Comparison of ENCODE assay signal across 19 cellular contexts in the genomic region with DNA sequence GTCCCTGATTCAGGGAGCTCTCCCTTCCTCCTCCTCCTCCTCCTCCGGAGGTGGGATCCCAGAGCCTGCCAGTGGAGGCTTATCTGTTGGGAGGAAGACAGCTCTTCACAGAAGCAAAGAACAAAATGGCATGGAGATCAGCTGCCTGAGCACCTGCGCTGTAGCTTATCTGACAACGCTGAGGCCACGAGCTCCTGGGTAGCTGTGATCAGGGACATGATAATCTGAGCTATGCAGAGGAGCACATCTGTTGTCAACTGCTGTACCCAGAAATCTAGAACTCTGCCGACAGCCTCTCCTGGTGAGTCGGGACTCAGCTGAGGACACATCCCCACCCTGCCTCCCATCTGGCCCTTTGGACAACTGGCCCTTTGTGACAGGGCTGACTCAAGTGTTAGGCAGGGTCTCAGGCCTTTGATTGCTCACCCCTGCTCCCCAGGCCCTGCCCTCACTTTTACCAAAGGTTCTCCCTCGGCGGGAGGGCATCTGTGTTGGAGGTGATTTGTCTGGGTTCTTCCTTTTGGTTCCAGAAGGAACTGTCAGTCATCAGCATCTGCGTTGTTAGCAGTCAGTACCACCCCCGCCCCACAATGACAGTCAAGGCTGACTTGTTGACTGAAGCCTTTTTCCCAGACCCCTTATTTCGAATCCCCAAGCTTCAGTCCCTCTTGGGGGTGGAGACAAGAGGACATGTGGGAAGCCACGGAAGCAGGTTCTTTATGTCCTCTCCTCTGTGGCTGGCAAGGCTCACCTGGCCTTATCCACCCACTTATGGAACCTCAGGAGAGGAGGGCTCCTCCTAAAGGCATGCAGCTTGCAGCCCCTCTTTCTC. TPM values are rescaled to one million over a fixed set of nuclear protein-coding genes. Genes with fewer than 3 reads are reported as not detected.
DNase-seq lines count a peak whose midpoint lies in the region; ATAC-seq and TF ChIP-seq lines count a peak whose summit lies in the region.
"Had no signal": no experiment of that assay in that cellular context is flagged by ENCODE, and none has a peak within 500 bp of the region (broad histone marks: within the 10 kb centered on the region; RNA-seq: fewer than 3 reads in every experiment).

No MANE protein-coding gene starts in this region.

- H3K4me3 ChIP-seq in dorsolateral prefrontal cortex = peak overlapping the region in 3 of 59 donors; percentile 4 to 12 (median 6)
- H3K4me3 ChIP-seq: left lung, upper lobe of left lung had no signal

- peak overlapping the region in 57 of 59 donors; percentile 1 to 89 (median 73) for H3K27ac ChIP-seq in dorsolateral prefrontal cortex
- H3K27ac ChIP-seq: left lung, upper lobe of left lung had no signal

- no peaks in the 10 kb centered on the region for H3K27me3 Mint-ChIP-seq in activated T-cell treated with anti-CD3 and anti-CD28 coated beads, Interleukin-2, amount 50 U/mL, for 24 hours
- no peaks in the 10 kb centered on the region for H3K27me3 Mint-ChIP-seq in activated naive CD4-positive, alpha-beta T cell treated with anti-CD3 and anti-CD28 coated beads for 36 hours (ENCODE audit: low read depth)
- H3K27me3 Mint-ChIP-seq: activated T-helper 17 cell treated with anti-CD3 and anti-CD28 coated beads, Interleukin-2, amount 50 U/mL, for 72 hours had no signal

- no peak for ATAC-seq in stimulated activated effector memory CD8-positive, alpha-beta T cell treated with anti-CD3 and anti-CD28 coated beads, Interleukin-12 subunit alpha, Interleukin-12 subunit beta, amount 100 ng/mL, for 72 hours
- ATAC-seq in HG03095 (IDR thresholded peaks at IDR 0.05; ENCODE audit: unreplicated experiment) = no peak
- ATAC-seq: activated T-helper 17 cell treated with anti-CD3 and anti-CD28 coated beads, Interleukin-2, amount 50 U/mL, for 72 hours; left lung had no signal

- peak overlapping the region; percentile 66 for H3K27ac Mint-ChIP-seq in activated T-cell treated with anti-CD3 and anti-CD28 coated beads, Interleukin-2, amount 50 U/mL, for 24 hours
- peak overlapping the region; percentile 58 for H3K27ac Mint-ChIP-seq in stimulated activated effector memory CD8-positive, alpha-beta T cell treated with anti-CD3 and anti-CD28 coated beads, Interleukin-12 subunit alpha, Interleukin-12 subunit beta, amount 100 ng/mL, for 72 hours
- no peak overlapping the region for H3K27ac Mint-ChIP-seq in activated naive CD4-positive, alpha-beta T cell treated with anti-CD3 and anti-CD28 coated beads for 36 hours
- H3K27ac Mint-ChIP-seq: activated T-helper 17 cell treated with anti-CD3 and anti-CD28 coated beads, Interleukin-2, amount 50 U/mL, for 72 hours had no signal

- intact Hi-C loops in dorsolateral prefrontal cortex (cut with DNase I) = loop anchor here (10.0 kb wide), 2 partner anchors 45 to 815 kb away; a partner anchor contains a TSS
- intact Hi-C loops in activated naive CD4-positive, alpha-beta T cell treated with anti-CD3 and anti-CD28 coated beads for 36 hours (cut with micrococcal nuclease) = no loop called here

- H3K36me3 Mint-ChIP-seq in activated T-cell treated with anti-CD3 and anti-CD28 coated beads, Interleukin-2, amount 50 U/mL, for 24 hours (ENCODE audit: low read depth) = peaks cover 10% of the 10 kb centered on the region
- H3K36me3 Mint-ChIP-seq in stimulated activated effector memory CD8-positive, alpha-beta T cell treated with anti-CD3 and anti-CD28 coated beads, Interleukin-12 subunit alpha, Interleukin-12 subunit beta, amount 100 ng/mL, for 72 hours = peaks cover 20% of the 10 kb centered on the region
- H3K36me3 Mint-ChIP-seq in activated naive CD4-positive, alpha-beta T cell treated with anti-CD3 and anti-CD28 coated beads for 36 hours (ENCODE audit: low read depth) = peaks cover 1% of the 10 kb centered on the region

- H3K9me3 Mint-ChIP-seq in activated T-cell treated with anti-CD3 and anti-CD28 coated beads, Interleukin-2, amount 50 U/mL, for 24 hours = no peaks in the 10 kb centered on the region
- H3K9me3 Mint-ChIP-seq in stimulated activated effector memory CD8-positive, alpha-beta T cell treated with anti-CD3 and anti-CD28 coated beads, Interleukin-12 subunit alpha, Interleukin-12 subunit beta, amount 100 ng/mL, for 72 hours = no peaks in the 10 kb centered on the region
- H3K9me3 Mint-ChIP-seq in activated naive CD4-positive, alpha-beta T cell treated with anti-CD3 and anti-CD28 coated beads for 36 hours = no peaks in the 10 kb centered on the region
- H3K9me3 Mint-ChIP-seq: activated T-helper 17 cell treated with anti-CD3 and anti-CD28 coated beads, Interleukin-2, amount 50 U/mL, for 72 hours; CD14-positive monocyte; T-helper 1 cell treated with Interleukin-12 subunit alpha and Interleukin-12 subunit beta and Interleukin-4 antibody, amounts not matched to agents 30 μg/mL and 1 μg/mL, for 36 hours had no signal

- peaks cover 36% of the 10 kb centered on the region for H3K4me1 Mint-ChIP-seq in activated T-cell treated with anti-CD3 and anti-CD28 coated beads, Interleukin-2, amount 50 U/mL, for 24 hours (ENCODE audit: low read depth)
- peaks cover 44% of the 10 kb centered on the region for H3K4me1 Mint-ChIP-seq in stimulated activated effector memory CD8-positive, alpha-beta T cell treated with anti-CD3 and anti-CD28 coated beads, Interleukin-12 subunit alpha, Interleukin-12 subunit beta, amount 100 ng/mL, for 72 hours
- H3K4me1 Mint-ChIP-seq in activated naive CD4-positive, alpha-beta T cell treated with anti-CD3 and anti-CD28 coated beads for 36 hours (ENCODE audit: low read depth) = peaks cover 21% of the 10 kb centered on the region

- no peak for DNase-seq in activated T-cell treated with anti-CD3 and anti-CD28 coated beads, Interleukin-2, amount 50 U/mL, for 24 hours
- DNase-seq in activated T-cell treated with anti-CD3 and anti-CD28 coated beads, Interleukin-2, amount 50 U/mL, for 1 hour = no peak
- peak in 2 of 10 donors; percentile 31 to 49 for DNase-seq in dorsolateral prefrontal cortex
- DNase-seq in stimulated activated effector memory CD8-positive, alpha-beta T cell treated with anti-CD3 and anti-CD28 coated beads, Interleukin-12 subunit alpha, Interleukin-12 subunit beta, amount 100 ng/mL, for 72 hours (ENCODE audit: low spot score in 2 of 2) = no peak
- DNase-seq in activated naive CD4-positive, alpha-beta T cell treated with anti-CD3 and anti-CD28 coated beads for 36 hours = no peak
- DNase-seq: dermis blood vessel endothelial cell; DMS153; foreskin melanocyte; Kasumi-1; NCI-H1092 treated with DMSO at 0.1 percent for 48 hours; NCI-H524; retina; stimulated activated naive CD4-positive, alpha-beta T cell treated with Interleukin-2 at 50 U/mL for 16 hours; upper lobe of left lung had no signal

- H3K27me3 ChIP-seq in dorsolateral prefrontal cortex = no peaks in the 10 kb centered on the region
- H3K27me3 ChIP-seq: left lung, upper lobe of left lung had no signal

- no peak overlapping the region for H3K4me3 Mint-ChIP-seq in activated T-cell treated with anti-CD3 and anti-CD28 coated beads, Interleukin-2, amount 50 U/mL, for 24 hours
- no peak overlapping the region for H3K4me3 Mint-ChIP-seq in stimulated activated effector memory CD8-positive, alpha-beta T cell treated with anti-CD3 and anti-CD28 coated beads, Interleukin-12 subunit alpha, Interleukin-12 subunit beta, amount 100 ng/mL, for 72 hours
- no peak overlapping the region for H3K4me3 Mint-ChIP-seq in activated naive CD4-positive, alpha-beta T cell treated with anti-CD3 and anti-CD28 coated beads for 36 hours
- H3K4me3 Mint-ChIP-seq: activated T-helper 17 cell treated with anti-CD3 and anti-CD28 coated beads, Interleukin-2, amount 50 U/mL, for 72 hours; CD14-positive monocyte; T-helper 1 cell treated with Interleukin-12 subunit alpha and Interleukin-12 subunit beta and Interleukin-4 antibody, amounts not matched to agents 30 μg/mL and 1 μg/mL, for 36 hours had no signal

- no peak for TF ChIP-seq CTCF in dorsolateral prefrontal cortex (IDR thresholded peaks at IDR 0.05 in 54 of 56, conservative IDR thresholded peaks at IDR 0.05 in 2 of 56; ENCODE audit: low read depth in 1 of 56, partially characterized antibody in 56 of 56)

- CTCF ChIA-PET in activated naive CD4-positive, alpha-beta T cell treated with anti-CD3 and anti-CD28 coated beads for 36 hours (lab: Charles Lee) = interaction anchor here (1.0 to 1.4 kb wide), 3 partner anchors 10 to 303 kb away, joined by 3 read pairs; a partner anchor contains a TSS

RNA-seq across cellular contexts. Expression of a gene that starts 5.9 kb away (rescaled TPM):
- 10 to 100 TPM; 15.1 to 52.1 (median 34.2) TPM for total RNA-seq in dorsolateral prefrontal cortex
- 10 to 100 TPM; 17.3 to 19.9 TPM for total RNA-seq in activated naive CD4-positive, alpha-beta T cell treated with anti-CD3 and anti-CD28 coated beads for 36 hours

RNA-seq across cellular contexts. Expression of a gene that starts 33.7 kb away (rescaled TPM):
- 10 to 100 TPM in 63 of 120 experiments, 1 to 10 TPM in 57; 3.5 to 20.1 (median 10.2) TPM for total RNA-seq in dorsolateral prefrontal cortex
- 1 to 10 TPM; 3.3 to 4.2 TPM for total RNA-seq in activated naive CD4-positive, alpha-beta T cell treated with anti-CD3 and anti-CD28 coated beads for 36 hours

RNA-seq across cellular contexts. Expression of a gene that starts 47.6 kb away (rescaled TPM):
- total RNA-seq in dorsolateral prefrontal cortex = 10 to 100 TPM; 19.4 to 36.6 (median 29.4) TPM
- 10 to 100 TPM; 25.0 to 27.3 TPM for total RNA-seq in activated naive CD4-positive, alpha-beta T cell treated with anti-CD3 and anti-CD28 coated beads for 36 hours

RNA-seq across cellular contexts. Expression of a gene that starts 49.5 kb away (rescaled TPM):
- 10 to 100 TPM in 115 of 120 experiments, 1 to 10 TPM in 5; 9.3 to 21.2 (median 13.1) TPM for total RNA-seq in dorsolateral prefrontal cortex
- total RNA-seq in activated naive CD4-positive, alpha-beta T cell treated with anti-CD3 and anti-CD28 coated beads for 36 hours = 1 to 10 TPM; 5.6 to 6.0 TPM

RNA-seq across cellular contexts. Expression of a gene that starts 59.7 kb away (rescaled TPM):
- 100 to 1,000 TPM in 4 of 120 experiments, 10 to 100 TPM in 116; 38.3 to 139 (median 61.8) TPM for total RNA-seq in dorsolateral prefrontal cortex
- 1 to 10 TPM; 7.7 to 8.5 TPM for total RNA-seq in activated naive CD4-positive, alpha-beta T cell treated with anti-CD3 and anti-CD28 coated beads for 36 hours
